22 cellular contexts compared by ENCODE assay signal in genomic region chr9:115373710-115374045, GRCh38.
DNase-seq lines count a peak whose midpoint lies in the region; ATAC-seq and TF ChIP-seq lines count a peak whose summit lies in the region.
"Had no signal": no experiment of that assay in that cellular context is flagged by ENCODE, and none has a peak within 500 bp of the region (broad histone marks: within the 10 kb centered on the region; RNA-seq: fewer than 3 reads in every experiment).

No MANE protein-coding gene starts in this region.

- H3K9me3 Mint-ChIP-seq in activated T-helper 17 cell treated with anti-CD3 and anti-CD28 coated beads, Interleukin-2, amount 50 U/mL, for 72 hours = peaks cover 3% of the 10 kb centered on the region

- no peaks in the 10 kb centered on the region for H3K36me3 ChIP-seq in HCT116 (ENCODE audit: control insufficient read depth in 1 of 2, insufficient read depth in 2 of 2, low read length in 2 of 2)
- no peaks in the 10 kb centered on the region for H3K36me3 ChIP-seq in RWPE2 (ENCODE audit: low read depth)
- no peaks in the 10 kb centered on the region for H3K36me3 ChIP-seq in spleen
- H3K36me3 ChIP-seq: gastroesophageal sphincter had no signal

- peak overlapping the region; percentile 46 for H3K9ac ChIP-seq in HCT116 (ENCODE audit: low read length)

- H3K9me3 ChIP-seq in HCT116 (ENCODE audit: control insufficient read depth in 1 of 2, insufficient read depth in 1 of 2, low read depth in 1 of 2, low read length in 2 of 2) (no peaks in the 10 kb centered on the region), RWPE2 (ENCODE audit: severe bottlenecking) (no peaks in the 10 kb centered on the region), spleen (peaks cover 0 to 7% (median 0%) of the 10 kb centered on the region in 8 donors)
- H3K9me3 ChIP-seq: gastroesophageal sphincter had no signal

- H3K4me3 Mint-ChIP-seq in activated T-helper 17 cell treated with anti-CD3 and anti-CD28 coated beads, Interleukin-2, amount 50 U/mL, for 72 hours = no peak overlapping the region
- H3K4me3 Mint-ChIP-seq: brain, IgD-negative memory B cell, T-helper 17 cell had no signal

- H3K79me2 ChIP-seq in HCT116 (ENCODE audit: insufficient read depth, low read length) = no peaks in the 10 kb centered on the region

- POLR2A ChIA-PET in HCT116 (lab: Charles Lee) = no interaction called here

- CTCF ChIA-PET in HCT116 (lab: Charles Lee) = no interaction called here

- peaks cover 6% of the 10 kb centered on the region for H3K27me3 Mint-ChIP-seq in activated T-helper 17 cell treated with anti-CD3 and anti-CD28 coated beads, Interleukin-2, amount 50 U/mL, for 72 hours
- H3K27me3 Mint-ChIP-seq: IgD-negative memory B cell had no signal

- RAD21 ChIA-PET in HCT116 (lab: Charles Lee; ENCODE audit: low non-redundant PET in 1 of 2, low total read pairs in 2 of 2, uncharacterized antibody in 2 of 2, unreplicated experiment in 2 of 2) = no interaction called here

- no peaks in the 10 kb centered on the region for H3K36me3 Mint-ChIP-seq in activated T-helper 17 cell treated with anti-CD3 and anti-CD28 coated beads, Interleukin-2, amount 50 U/mL, for 72 hours (ENCODE audit: low read depth)
- H3K36me3 Mint-ChIP-seq: activated naive CD4-positive, alpha-beta T cell treated with anti-CD3 and anti-CD28 coated beads, Interleukin-2, amount 50 U/mL, for 72 hours; brain had no signal

- H3K4me3 ChIP-seq in HCT116 (replicated peaks in 1 of 2; ENCODE audit: low read depth in 1 of 2, low read length in 2 of 2) (peak overlapping the region in 1 of 2 experiments; percentile 36; a peak in 2 of 4 replicates), RWPE2 (ENCODE audit: severe bottlenecking) (no peak overlapping the region), spleen (no peak overlapping the region)
- H3K4me3 ChIP-seq: gastroesophageal sphincter had no signal

- peak overlapping the region; percentile 81 for H3K4me2 ChIP-seq in HCT116 (ENCODE audit: low read length)

- DNase-seq in HCT116 (ENCODE audit: low read depth, low spot score) (no peak), RWPE2 (ENCODE audit: low spot score) (no peak), foreskin melanocyte (peak; percentile 68), spleen (no peak), AML-193 (lab: John Stamatoyannopoulos, UW) (no peak)
- DNase-seq: activated CD8-positive, alpha-beta memory T cell treated with anti-CD3 and anti-CD28 coated beads for 24 hours; cortex of kidney; MM.1S; NCI-H1694; NCI-H345; occipital lobe; Right ventricle myocardium superior; T-helper 17 cell had no signal

- no peaks in the 10 kb centered on the region for H3K27me3 ChIP-seq in HCT116 (ENCODE audit: insufficient read depth, low read length)
- H3K27me3 ChIP-seq in RWPE2 (ENCODE audit: insufficient read depth, poor library complexity, severe bottlenecking) = no peaks in the 10 kb centered on the region
- no peaks in the 10 kb centered on the region for H3K27me3 ChIP-seq in spleen (replicated peaks in 1 of 7)
- H3K27me3 ChIP-seq: gastroesophageal sphincter had no signal

- H2AFZ ChIP-seq in HCT116 (ENCODE audit: low read depth, low read length, poor library complexity, severe bottlenecking) = peak overlapping the region; percentile 34

- no peaks in the 10 kb centered on the region for H4K20me1 ChIP-seq in HCT116 (ENCODE audit: insufficient read depth)

- ATAC-seq in GM18511 (IDR thresholded peaks at IDR 0.05; ENCODE audit: unreplicated experiment) (peak; percentile 28), HCT116 (peak; percentile 59), RWPE2 (ENCODE audit: low read depth) (peak; percentile 11; the same call in 2 of the 3 replicates), GM19351 (IDR thresholded peaks at IDR 0.05; ENCODE audit: unreplicated experiment) (no peak)
- ATAC-seq in activated T-helper 17 cell treated with anti-CD3 and anti-CD28 coated beads, Interleukin-2, amount 50 U/mL, for 72 hours (replicated peaks) = no peak
- ATAC-seq: gastroesophageal sphincter, sciatic nerve, T-helper 17 cell had no signal

- no peak overlapping the region for H3K27ac Mint-ChIP-seq in activated T-helper 17 cell treated with anti-CD3 and anti-CD28 coated beads, Interleukin-2, amount 50 U/mL, for 72 hours
- H3K27ac Mint-ChIP-seq: activated T-cell treated with anti-CD3 and anti-CD28 coated beads, Interleukin-2, amount 50 U/mL, for 72 hours; IgD-negative memory B cell; T-helper 17 cell had no signal

- H3K27ac ChIP-seq in HCT116 (ENCODE audit: low read depth, low read length) (peak overlapping the region; percentile 72), RWPE2 (ENCODE audit: poor library complexity, severe bottlenecking) (peak overlapping the region; percentile 77), spleen (no peak overlapping the region)
- H3K27ac ChIP-seq: gastroesophageal sphincter had no signal

- H3K4me1 Mint-ChIP-seq in activated T-helper 17 cell treated with anti-CD3 and anti-CD28 coated beads, Interleukin-2, amount 50 U/mL, for 72 hours = no peaks in the 10 kb centered on the region
- H3K4me1 Mint-ChIP-seq: T-helper 17 cell had no signal

- no peak for TF ChIP-seq POLR2A in HCT116 (IDR thresholded peaks at IDR 0.05; ENCODE audit: borderline replicate concordance, extremely low read depth, insufficient read depth, insufficient read length)
- no peak for TF ChIP-seq POLR2A in spleen (IDR thresholded peaks at IDR 0.05)

- no peak for TF ChIP-seq RAD21 in HCT116 (IDR thresholded peaks at IDR 0.05; ENCODE audit: low read depth)

- intact Hi-C loops in HCT116 (cut with micrococcal nuclease) = no loop called here
- intact Hi-C loops in spleen (cut with DNase I; ENCODE audit: low total_unique reads) = no loop called here

- no peaks in the 10 kb centered on the region for H3K9me2 ChIP-seq in HCT116 (ENCODE audit: insufficient read depth)

- BruUV-seq in HCT116 (replicated peaks; lab: Mats Ljungman, UMichigan) = TSS peak; percentile 50

- TF ChIP-seq CTCF in HCT116 (IDR thresholded peaks at IDR 0.05 in 2 of 3, conservative IDR thresholded peaks at IDR 0.05 in 1 of 3; ENCODE audit: borderline replicate concordance in 1 of 3, insufficient read depth in 1 of 3, low read depth in 2 of 3, low read length in 2 of 3) (no peak), RWPE2 (IDR thresholded peaks at IDR 0.05; ENCODE audit: poor library complexity, severe bottlenecking) (no peak), spleen (IDR thresholded peaks at IDR 0.05 in 8 of 11, conservative IDR thresholded peaks at IDR 0.05 in 3 of 11) (no peak)

- H3K4me1 ChIP-seq in HCT116 (ENCODE audit: control insufficient read depth in 1 of 2, insufficient read depth in 2 of 2, low read length in 2 of 2) (peaks cover 23 to 28% of the 10 kb centered on the region in 2 experiments), RWPE2 (ENCODE audit: insufficient read depth, poor library complexity, severe bottlenecking) (peaks cover 17% of the 10 kb centered on the region), spleen (peaks cover 0 to under 1% (median 0%) of the 10 kb centered on the region in 6 donors)

TF ChIP-seq in HCT116, 20 proteins besides CTCF, POLR2A, EP300 and RAD21:
- TF ChIP-seq REST (IDR thresholded peaks at IDR 0.05; ENCODE audit: low read depth) (no peak), FOSL1 (IDR thresholded peaks at IDR 0.05; ENCODE audit: low read depth) (no peak)

Comparison
In these comparisons a context has a peak if more than half of its experiments do, and no peak if none do; other contexts are left out.
1. ATAC-seq: peak in GM18511 (single experiment), HCT116 (single experiment) and RWPE2 (single experiment); none in activated T-helper 17 cell treated with anti-CD3 and anti-CD28 coated beads, Interleukin-2, amount 50 U/mL, for 72 hours (single experiment) and GM19351 (single experiment).
2. H3K27ac ChIP-seq: peak in HCT116 (single experiment) and RWPE2 (single experiment); none in spleen (0 of 8).